9 cellular contexts compared by ENCODE assay signal in the genomic region with DNA sequence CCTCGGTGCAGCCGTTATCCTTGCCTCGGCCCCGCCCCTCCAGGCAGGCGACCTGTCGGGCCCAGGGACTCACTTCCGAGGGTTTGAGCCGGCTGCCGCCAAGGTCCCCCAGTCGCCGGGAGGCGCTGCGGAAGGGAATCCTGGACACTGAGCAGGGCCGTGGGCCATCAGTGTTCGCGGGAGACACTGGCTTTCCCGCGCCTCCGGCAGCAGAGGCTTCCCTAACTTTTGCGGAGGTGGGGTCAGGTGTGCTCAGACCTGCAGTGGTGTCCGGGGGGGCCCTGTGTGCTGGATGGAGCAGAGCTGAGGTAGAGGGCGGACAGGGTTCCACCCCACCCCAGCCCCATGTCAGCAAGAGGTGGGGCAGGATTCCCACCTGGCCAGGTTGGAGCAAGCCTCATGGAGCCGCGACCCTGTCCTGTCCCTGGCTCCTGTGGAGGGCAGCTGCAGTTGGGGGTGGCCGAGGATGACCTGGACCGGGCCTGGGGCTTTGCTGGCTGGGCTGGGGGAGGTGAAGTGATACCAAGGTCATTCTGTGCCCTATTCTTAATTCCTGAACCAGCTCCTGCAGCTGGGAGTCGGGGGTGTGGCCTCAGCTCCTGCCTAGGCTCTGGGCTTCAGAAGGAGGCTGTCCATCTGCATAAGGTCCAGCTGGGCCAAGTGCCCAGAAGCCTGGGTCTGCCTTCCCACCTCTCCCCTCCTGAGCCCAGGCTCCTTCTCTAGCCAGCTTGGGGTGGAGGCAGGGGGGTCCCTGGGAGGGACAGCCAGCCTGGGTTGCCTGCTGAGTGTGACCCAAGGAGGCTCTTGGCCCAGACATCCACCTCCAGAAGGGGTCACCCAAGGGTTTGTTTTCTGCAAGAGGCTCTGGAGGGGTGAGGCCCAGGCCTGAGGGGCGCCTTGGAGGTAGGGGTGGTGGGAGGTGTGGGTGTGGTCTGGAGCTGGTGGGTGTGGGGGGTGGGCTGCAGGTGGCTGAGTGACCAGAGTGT. TPM values are rescaled to one million over a fixed set of nuclear protein-coding genes. Genes with fewer than 3 reads are reported as not detected.
A peak's percentile ranks its signal among the peaks of the same experiment; 100 is the strongest.
DNase-seq lines count a peak whose midpoint lies in the region; ATAC-seq, FAIRE-seq and TF ChIP-seq lines count a peak whose summit lies in the region.
"Had no signal": no experiment of that assay in that cellular context is flagged by ENCODE, and none has a peak within 500 bp of the region (broad histone marks: within the 10 kb centered on the region; RNA-seq: fewer than 3 reads in every experiment).

No MANE protein-coding gene starts in this region.

- peaks cover 9% of the 10 kb centered on the region for H3K27me3 Mint-ChIP-seq in endothelial cell (ENCODE audit: unreplicated experiment)

- no peak for DNase-seq in HepG2 (ENCODE audit: low spot score)
- DNase-seq in right lobe of liver = no peak
- no peak for DNase-seq in foreskin keratinocyte
- DNase-seq in stimulated activated effector memory CD8-positive, alpha-beta T cell treated with anti-CD3 and anti-CD28 coated beads, Interleukin-12 subunit alpha, Interleukin-12 subunit beta, amount 100 ng/mL, for 72 hours (ENCODE audit: low spot score in 2 of 2) = no peak
- DNase-seq in endothelial cell (ENCODE audit: low spot score) = no peak
- no peak for DNase-seq in mucosa of gallbladder (ENCODE audit: low spot score)
- DNase-seq: esophagus squamous epithelium had no signal

- no peak overlapping the region for H3K4me3 Mint-ChIP-seq in stimulated activated effector memory CD8-positive, alpha-beta T cell treated with anti-CD3 and anti-CD28 coated beads, Interleukin-12 subunit alpha, Interleukin-12 subunit beta, amount 100 ng/mL, for 72 hours
- H3K4me3 Mint-ChIP-seq in endothelial cell (ENCODE audit: unreplicated experiment) = no peak overlapping the region

- peak; percentile 50 for TF ChIP-seq CTCF in HepG2 (CRISPR knock-in tag; IDR thresholded peaks at IDR 0.05)
- no peak for TF ChIP-seq CTCF in right lobe of liver (IDR thresholded peaks at IDR 0.05)
- TF ChIP-seq CTCF in OCI-LY1 (IDR thresholded peaks at IDR 0.05; ENCODE audit: low read length) = peak; percentile 61
- peak; percentile 29 for TF ChIP-seq CTCF in foreskin keratinocyte (conservative IDR thresholded peaks at IDR 0.05)
- TF ChIP-seq CTCF in endothelial cell (IDR thresholded peaks at IDR 0.05; ENCODE audit: unreplicated experiment) = no peak

- H3K79me2 ChIP-seq in HepG2 (ENCODE audit: insufficient read depth, low read length) (no peaks in the 10 kb centered on the region), OCI-LY1 (ENCODE audit: insufficient read depth, low read length) (no peaks in the 10 kb centered on the region)

- intact Hi-C loops in HepG2 (cut with micrococcal nuclease; ENCODE audit: unreplicated experiment) = no loop called here
- intact Hi-C loops in right lobe of liver (cut with DNase I) = loop anchor here in 1 of 2 donors (10.0 kb wide), 1 partner anchor 204 kb away; no protein-coding TSS in a partner anchor

- no TSS peak for BruUV-seq in HepG2 (replicated peaks; lab: Mats Ljungman, UMichigan)

- H2AFZ ChIP-seq in HepG2 (ENCODE audit: low read length) (no peak overlapping the region), OCI-LY1 (ENCODE audit: low read length) (no peak overlapping the region)

- no peak overlapping the region for H3K4me3 ChIP-seq in HepG2 (replicated peaks in 1 of 3; ENCODE audit: insufficient read depth in 1 of 3, low read depth in 2 of 3, low read length in 3 of 3)
- H3K4me3 ChIP-seq in right lobe of liver = no peak overlapping the region
- H3K4me3 ChIP-seq in OCI-LY1 (ENCODE audit: low read depth, low read length, poor library complexity, severe bottlenecking) = peak overlapping the region; percentile 66

- WGBS in HepG2 (ENCODE audit: low lambda C conversion rate) = 99% methylated on average over 13 of the region's 28 CpGs
- WGBS in right lobe of liver (ENCODE audit: insufficient coverage, low coverage, low lambda C conversion rate, missing lambda C conversion rate) = 67% methylated on average over 1 of the region's 28 CpGs

- H3K36me3 ChIP-seq in HepG2 (replicated peaks in 1 of 2; ENCODE audit: control insufficient read depth in 1 of 2, insufficient read depth in 2 of 2, low read length in 2 of 2) (no peaks in the 10 kb centered on the region; a peak in 2 of 5 replicates), right lobe of liver (no peaks in the 10 kb centered on the region), OCI-LY1 (ENCODE audit: insufficient read depth, low read length) (no peaks in the 10 kb centered on the region)
- H3K36me3 ChIP-seq: esophagus squamous epithelium had no signal

- no peaks in the 10 kb centered on the region for H3K9me2 ChIP-seq in OCI-LY1 (ENCODE audit: low read depth, low read length)

- TF ChIP-seq RAD21 in HepG2 (CRISPR knock-in tag; IDR thresholded peaks at IDR 0.05) = no peak

- 0 out of 2 replicates have a peak, but pooled peaks cover 2% of the 10 kb centered on the region for H4K20me1 ChIP-seq in HepG2 (ENCODE audit: insufficient read depth, low read length)
- no peaks in the 10 kb centered on the region for H4K20me1 ChIP-seq in OCI-LY1 (ENCODE audit: insufficient read depth, low read length)

- CTCF ChIA-PET in HepG2 (lab: Yijun Ruan, JAX; ENCODE audit: low intra/inter-chr PET ratio, low total read pairs) = no interaction called here

- no peak overlapping the region for H3K9ac ChIP-seq in HepG2 (ENCODE audit: insufficient read depth, low read depth, low read length)
- no peak overlapping the region for H3K9ac ChIP-seq in OCI-LY1 (ENCODE audit: low read length)

- H3K9me3 ChIP-seq in HepG2 (ENCODE audit: low read length) = no peaks in the 10 kb centered on the region
- no peaks in the 10 kb centered on the region for H3K9me3 ChIP-seq in right lobe of liver
- no peaks in the 10 kb centered on the region for H3K9me3 ChIP-seq in OCI-LY1 (ENCODE audit: low read length)
- H3K9me3 ChIP-seq: esophagus squamous epithelium had no signal

- no peaks in the 10 kb centered on the region for H3K9me3 Mint-ChIP-seq in stimulated activated effector memory CD8-positive, alpha-beta T cell treated with anti-CD3 and anti-CD28 coated beads, Interleukin-12 subunit alpha, Interleukin-12 subunit beta, amount 100 ng/mL, for 72 hours
- no peaks in the 10 kb centered on the region for H3K9me3 Mint-ChIP-seq in endothelial cell (ENCODE audit: unreplicated experiment)

- no peaks in the 10 kb centered on the region for H3F3A ChIP-seq in OCI-LY1 (ENCODE audit: insufficient read depth, low read length)

- peaks cover 3% of the 10 kb centered on the region for H3K4me1 ChIP-seq in HepG2 (ENCODE audit: insufficient read depth, low read length)
- H3K4me1 ChIP-seq in right lobe of liver = peaks cover 0 to 11% (median 0%) of the 10 kb centered on the region in 4 donors
- peaks cover 18% of the 10 kb centered on the region for H3K4me1 ChIP-seq in OCI-LY1 (ENCODE audit: insufficient read depth, low read length, severe bottlenecking)
- peaks cover 11% of the 10 kb centered on the region for H3K4me1 ChIP-seq in foreskin keratinocyte

- H3K36me3 Mint-ChIP-seq in stimulated activated effector memory CD8-positive, alpha-beta T cell treated with anti-CD3 and anti-CD28 coated beads, Interleukin-12 subunit alpha, Interleukin-12 subunit beta, amount 100 ng/mL, for 72 hours = no peaks in the 10 kb centered on the region
- no peaks in the 10 kb centered on the region for H3K36me3 Mint-ChIP-seq in endothelial cell (ENCODE audit: low read depth, unreplicated experiment)

- no peak overlapping the region for H3K27ac ChIP-seq in HepG2 (ENCODE audit: extremely low read length, insufficient read depth, low read length)
- H3K27ac ChIP-seq in right lobe of liver = no peak overlapping the region
- H3K27ac ChIP-seq in OCI-LY1 (ENCODE audit: low read depth, low read length, poor library complexity, severe bottlenecking) = no peak overlapping the region
- no peak overlapping the region for H3K27ac ChIP-seq in foreskin keratinocyte

- H3K27me3 ChIP-seq in HepG2 (ENCODE audit: control insufficient read depth in 1 of 2, insufficient read depth in 2 of 2, low read length in 2 of 2) (no peaks in the 10 kb centered on the region), right lobe of liver (peaks cover 0 to 5% of the 10 kb centered on the region in 2 donors), OCI-LY1 (ENCODE audit: insufficient read depth, low read length) (no peaks in the 10 kb centered on the region; the same call in 1 of the 2 replicates), foreskin keratinocyte (no peaks in the 10 kb centered on the region)

- TF ChIP-seq EP300 in HepG2 (IDR thresholded peaks at IDR 0.05; ENCODE audit: low read depth in 2 of 2, low read length in 2 of 2) (no peak), HepG2 (CRISPR knock-in tag; IDR thresholded peaks at IDR 0.05; ENCODE audit: borderline replicate concordance) (no peak)

- peaks cover 6% of the 10 kb centered on the region for H3K4me1 Mint-ChIP-seq in stimulated activated effector memory CD8-positive, alpha-beta T cell treated with anti-CD3 and anti-CD28 coated beads, Interleukin-12 subunit alpha, Interleukin-12 subunit beta, amount 100 ng/mL, for 72 hours
- H3K4me1 Mint-ChIP-seq in endothelial cell (ENCODE audit: unreplicated experiment) = no peaks in the 10 kb centered on the region

- no peak for FAIRE-seq in HepG2 (lab: Jason Lieb, UNC)

- ATAC-seq in HepG2 (no peak), right lobe of liver (no peak), foreskin keratinocyte (no peak), HG02970 (IDR thresholded peaks at IDR 0.05; ENCODE audit: low FRiP score, unreplicated experiment) (no peak)
- no peak for ATAC-seq in stimulated activated effector memory CD8-positive, alpha-beta T cell treated with anti-CD3 and anti-CD28 coated beads, Interleukin-12 subunit alpha, Interleukin-12 subunit beta, amount 100 ng/mL, for 72 hours

- no peak for TF ChIP-seq POLR2A in HepG2 (IDR thresholded peaks at IDR 0.05; ENCODE audit: insufficient read depth in 1 of 2, low read depth in 2 of 2, low read length in 2 of 2)
- no peak for TF ChIP-seq POLR2A in right lobe of liver (IDR thresholded peaks at IDR 0.05)

- in situ Hi-C loops in HepG2 (cut with HindIII; ENCODE audit: extremely low pct_ligation_motif_present, low pct_unique_long_range_greater_than_20kb) = no loop called here

- POLR2A ChIA-PET in HepG2 (lab: Yijun Ruan, JAX) = no interaction called here

- no peak overlapping the region for H3K4me2 ChIP-seq in HepG2 (ENCODE audit: low read depth, low read length)
- peak overlapping the region; percentile 83 for H3K4me2 ChIP-seq in OCI-LY1 (ENCODE audit: low read length)

- H3K27ac Mint-ChIP-seq in stimulated activated effector memory CD8-positive, alpha-beta T cell treated with anti-CD3 and anti-CD28 coated beads, Interleukin-12 subunit alpha, Interleukin-12 subunit beta, amount 100 ng/mL, for 72 hours = no peak overlapping the region
- no peak overlapping the region for H3K27ac Mint-ChIP-seq in endothelial cell (ENCODE audit: unreplicated experiment)

RNA-seq across cellular contexts. Expression of a gene that starts 8.4 kb away (rescaled TPM):
- 13.2 and 31.7 TPM in 2 replicates for total RNA-seq in HepG2 (2016; rRNA removed; fragmentation: Illumina TruSeq; extraction: Trizol)
- total RNA-seq in HepG2 (2016; cell fraction: cytosol; rRNA removed; fragmentation: Illumina TruSeq; extraction: Trizol; ENCODE audit: low read depth) = 8.9 and 10.0 TPM in 2 replicates
- 12.0 and 31.8 TPM in 2 replicates for total RNA-seq in HepG2 (2016; cell fraction: insoluble cytoplasmic fraction; rRNA removed; fragmentation: Illumina TruSeq; extraction: Trizol)
- 11.0 and 13.5 TPM in 2 replicates for total RNA-seq in HepG2 (2016; cell fraction: membrane; rRNA removed; fragmentation: Illumina TruSeq; extraction: Trizol)
- total RNA-seq in HepG2 (2016; cell fraction: nucleus; rRNA removed; fragmentation: Illumina TruSeq; extraction: Trizol) = 26.1 and 32.6 TPM in 2 replicates
- 68.3 and 88.5 TPM in 2 replicates for polyA plus RNA-seq in HepG2 (2011; rRNA removed)
- 60.2 and 113 TPM in 2 replicates for polyA plus RNA-seq in HepG2 (2011; cell fraction: cytosol; rRNA removed)
- 232 and 327 TPM in 2 replicates for polyA plus RNA-seq in HepG2 (2011; cell fraction: nucleus; rRNA removed)
- 22.7 and 28.5 TPM in 2 replicates for polyA plus RNA-seq in HepG2 (2012)
- polyA plus RNA-seq in HepG2 (2016; cell fraction: cytosol; fragmentation: Illumina TruSeq; extraction: Trizol; ENCODE audit: low read depth) = 10.4 TPM in 2 replicates
- polyA plus RNA-seq in HepG2 (2016; cell fraction: insoluble cytoplasmic fraction; fragmentation: Illumina TruSeq; extraction: Trizol; ENCODE audit: low read depth) = 11.8 and 12.7 TPM in 2 replicates
- 8.5 and 12.0 TPM in 2 replicates for polyA plus RNA-seq in HepG2 (2016; cell fraction: membrane; fragmentation: Illumina TruSeq; extraction: Trizol; ENCODE audit: low read depth)
- polyA plus RNA-seq in HepG2 (2016; cell fraction: nucleus; fragmentation: Illumina TruSeq; extraction: Trizol; ENCODE audit: insufficient read depth, low read depth) = 59.4 and 62.8 TPM in 2 replicates
- polyA minus RNA-seq in HepG2 (2011; rRNA and poly(A)+ RNA removed; ENCODE audit: low replicate concordance) = 59.6 and 124 TPM in 2 replicates
- polyA minus RNA-seq in HepG2 (2011; cell fraction: cytosol; rRNA and poly(A)+ RNA removed) = 24.9 and 25.9 TPM in 2 replicates
- polyA minus RNA-seq in HepG2 (2011; cell fraction: nucleus; rRNA and poly(A)+ RNA removed) = 16.4 and 16.9 TPM in 2 replicates
- 10 to 100 TPM; 14.9 to 80.6 (median 30.5) TPM for total RNA-seq in right lobe of liver
- 77.6 and 85.3 TPM in 2 replicates for total RNA-seq in foreskin keratinocyte
- 119 and 135 TPM in 2 replicates for polyA plus RNA-seq in foreskin keratinocyte
- 26.4 TPM for total RNA-seq in endothelial cell (ENCODE audit: unreplicated experiment)
- 34.6 TPM for total RNA-seq in mucosa of gallbladder

RNA-seq across cellular contexts. Expression of a gene that starts 8.7 kb away (rescaled TPM):
- 114 and 146 TPM in 2 replicates for total RNA-seq in HepG2 (2016; rRNA removed; fragmentation: Illumina TruSeq; extraction: Trizol)
- 37.0 and 48.5 TPM in 2 replicates for total RNA-seq in HepG2 (2016; cell fraction: cytosol; rRNA removed; fragmentation: Illumina TruSeq; extraction: Trizol; ENCODE audit: low read depth)
- 113 and 136 TPM in 2 replicates for total RNA-seq in HepG2 (2016; cell fraction: insoluble cytoplasmic fraction; rRNA removed; fragmentation: Illumina TruSeq; extraction: Trizol)
- total RNA-seq in HepG2 (2016; cell fraction: membrane; rRNA removed; fragmentation: Illumina TruSeq; extraction: Trizol) = 68.6 and 79.8 TPM in 2 replicates
- total RNA-seq in HepG2 (2016; cell fraction: nucleus; rRNA removed; fragmentation: Illumina TruSeq; extraction: Trizol) = 34.9 and 39.5 TPM in 2 replicates
- polyA plus RNA-seq in HepG2 (2011; rRNA removed) = 104 and 115 TPM in 2 replicates
- polyA plus RNA-seq in HepG2 (2011; cell fraction: cytosol; rRNA removed) = 35.1 and 78.0 TPM in 2 replicates
- polyA plus RNA-seq in HepG2 (2011; cell fraction: nucleus; rRNA removed) = 44.7 and 47.4 TPM in 2 replicates
- polyA plus RNA-seq in HepG2 (2012) = 57.4 and 93.8 TPM in 2 replicates
- 58.6 and 89.5 TPM in 2 replicates for polyA plus RNA-seq in HepG2 (2016; cell fraction: cytosol; fragmentation: Illumina TruSeq; extraction: Trizol; ENCODE audit: low read depth)
- polyA plus RNA-seq in HepG2 (2016; cell fraction: insoluble cytoplasmic fraction; fragmentation: Illumina TruSeq; extraction: Trizol; ENCODE audit: low read depth) = 221 and 225 TPM in 2 replicates
- polyA plus RNA-seq in HepG2 (2016; cell fraction: membrane; fragmentation: Illumina TruSeq; extraction: Trizol; ENCODE audit: low read depth) = 90.2 and 102 TPM in 2 replicates
- polyA plus RNA-seq in HepG2 (2016; cell fraction: nucleus; fragmentation: Illumina TruSeq; extraction: Trizol; ENCODE audit: insufficient read depth, low read depth) = 84.0 and 90.2 TPM in 2 replicates
- 129 and 143 TPM in 2 replicates for polyA minus RNA-seq in HepG2 (2011; rRNA and poly(A)+ RNA removed; ENCODE audit: low replicate concordance)
- 35.6 and 37.0 TPM in 2 replicates for polyA minus RNA-seq in HepG2 (2011; cell fraction: cytosol; rRNA and poly(A)+ RNA removed)
- polyA minus RNA-seq in HepG2 (2011; cell fraction: nucleus; rRNA and poly(A)+ RNA removed) = 27.3 and 33.1 TPM in 2 replicates
- total RNA-seq in right lobe of liver = 10 to 100 TPM; 34.5 to 88.1 (median 72.9) TPM
- total RNA-seq in foreskin keratinocyte = 160 and 213 TPM in 2 replicates
- polyA plus RNA-seq in foreskin keratinocyte = 460 and 473 TPM in 2 replicates
- total RNA-seq in endothelial cell (ENCODE audit: unreplicated experiment) = 76.7 TPM
- total RNA-seq in mucosa of gallbladder = 108 TPM

RNA-seq across cellular contexts. Expression of a gene that starts 18.3 kb away (rescaled TPM):
- total RNA-seq in HepG2 (2016; rRNA removed; fragmentation: Illumina TruSeq; extraction: Trizol) = 54.0 and 125 TPM in 2 replicates
- total RNA-seq in HepG2 (2016; cell fraction: cytosol; rRNA removed; fragmentation: Illumina TruSeq; extraction: Trizol; ENCODE audit: low read depth) = 31.5 and 37.4 TPM in 2 replicates
- total RNA-seq in HepG2 (2016; cell fraction: insoluble cytoplasmic fraction; rRNA removed; fragmentation: Illumina TruSeq; extraction: Trizol) = 60.0 and 126 TPM in 2 replicates
- total RNA-seq in HepG2 (2016; cell fraction: membrane; rRNA removed; fragmentation: Illumina TruSeq; extraction: Trizol) = 34.7 and 43.1 TPM in 2 replicates
- 93.4 and 110 TPM in 2 replicates for total RNA-seq in HepG2 (2016; cell fraction: nucleus; rRNA removed; fragmentation: Illumina TruSeq; extraction: Trizol)
- polyA plus RNA-seq in HepG2 (2011; rRNA removed) = 197 and 287 TPM in 2 replicates
- polyA plus RNA-seq in HepG2 (2011; cell fraction: cytosol; rRNA removed) = 200 and 252 TPM in 2 replicates
- polyA plus RNA-seq in HepG2 (2011; cell fraction: nucleus; rRNA removed) = 375 and 396 TPM in 2 replicates
- polyA plus RNA-seq in HepG2 (2012) = 93.8 and 141 TPM in 2 replicates
- 36.4 and 45.9 TPM in 2 replicates for polyA plus RNA-seq in HepG2 (2016; cell fraction: cytosol; fragmentation: Illumina TruSeq; extraction: Trizol; ENCODE audit: low read depth)
- 54.8 and 63.7 TPM in 2 replicates for polyA plus RNA-seq in HepG2 (2016; cell fraction: insoluble cytoplasmic fraction; fragmentation: Illumina TruSeq; extraction: Trizol; ENCODE audit: low read depth)
- polyA plus RNA-seq in HepG2 (2016; cell fraction: membrane; fragmentation: Illumina TruSeq; extraction: Trizol; ENCODE audit: low read depth) = 41.9 and 45.5 TPM in 2 replicates
- polyA plus RNA-seq in HepG2 (2016; cell fraction: nucleus; fragmentation: Illumina TruSeq; extraction: Trizol; ENCODE audit: insufficient read depth, low read depth) = 208 and 218 TPM in 2 replicates
- 312 and 492 TPM in 2 replicates for polyA minus RNA-seq in HepG2 (2011; rRNA and poly(A)+ RNA removed; ENCODE audit: low replicate concordance)
- polyA minus RNA-seq in HepG2 (2011; cell fraction: cytosol; rRNA and poly(A)+ RNA removed) = 90.0 and 90.8 TPM in 2 replicates
- polyA minus RNA-seq in HepG2 (2011; cell fraction: nucleus; rRNA and poly(A)+ RNA removed) = 60.9 and 80.8 TPM in 2 replicates
- 100 to 1,000 TPM in 5 of 6 experiments, 10 to 100 TPM in 1; 70.8 to 156 (median 135) TPM for total RNA-seq in right lobe of liver
- total RNA-seq in foreskin keratinocyte = 390 and 399 TPM in 2 replicates
- polyA plus RNA-seq in foreskin keratinocyte = 547 and 553 TPM in 2 replicates
- total RNA-seq in endothelial cell (ENCODE audit: unreplicated experiment) = 49.6 TPM
- 442 TPM for total RNA-seq in mucosa of gallbladder

RNA-seq across cellular contexts. Expression of a gene that starts 23.4 kb away (rescaled TPM):
- total RNA-seq in HepG2 (2016; rRNA removed; fragmentation: Illumina TruSeq; extraction: Trizol) (8.9 and 14.9 TPM in 2 replicates), right lobe of liver (1 to 10 TPM; 2.2 to 4.0 (median 3.1) TPM), foreskin keratinocyte (0.71 and 1.4 TPM in 2 replicates), endothelial cell (ENCODE audit: unreplicated experiment) (28.8 TPM), mucosa of gallbladder (40.5 TPM)
- total RNA-seq in HepG2 (2016; cell fraction: cytosol; rRNA removed; fragmentation: Illumina TruSeq; extraction: Trizol; ENCODE audit: low read depth) = 5.5 and 5.9 TPM in 2 replicates
- total RNA-seq in HepG2 (2016; cell fraction: insoluble cytoplasmic fraction; rRNA removed; fragmentation: Illumina TruSeq; extraction: Trizol) = 8.5 and 12.6 TPM in 2 replicates
- 6.6 and 10.0 TPM in 2 replicates for total RNA-seq in HepG2 (2016; cell fraction: membrane; rRNA removed; fragmentation: Illumina TruSeq; extraction: Trizol)
- 10.8 and 16.7 TPM in 2 replicates for total RNA-seq in HepG2 (2016; cell fraction: nucleus; rRNA removed; fragmentation: Illumina TruSeq; extraction: Trizol)
- polyA plus RNA-seq in HepG2 (2011; rRNA removed) (21.0 and 27.7 TPM in 2 replicates), foreskin keratinocyte (1.2 and 2.1 TPM in 2 replicates)
- polyA plus RNA-seq in HepG2 (2011; cell fraction: cytosol; rRNA removed) = 9.8 and 16.5 TPM in 2 replicates
- 278 and 343 TPM in 2 replicates for polyA plus RNA-seq in HepG2 (2011; cell fraction: nucleus; rRNA removed)
- polyA plus RNA-seq in HepG2 (2012) = 10.5 and 14.8 TPM in 2 replicates
- 8.3 and 10.9 TPM in 2 replicates for polyA plus RNA-seq in HepG2 (2016; cell fraction: cytosol; fragmentation: Illumina TruSeq; extraction: Trizol; ENCODE audit: low read depth)
- 14.8 and 17.4 TPM in 2 replicates for polyA plus RNA-seq in HepG2 (2016; cell fraction: insoluble cytoplasmic fraction; fragmentation: Illumina TruSeq; extraction: Trizol; ENCODE audit: low read depth)
- 11.2 and 14.5 TPM in 2 replicates for polyA plus RNA-seq in HepG2 (2016; cell fraction: membrane; fragmentation: Illumina TruSeq; extraction: Trizol; ENCODE audit: low read depth)
- 48.6 and 55.2 TPM in 2 replicates for polyA plus RNA-seq in HepG2 (2016; cell fraction: nucleus; fragmentation: Illumina TruSeq; extraction: Trizol; ENCODE audit: insufficient read depth, low read depth)
- 3.4 and 13.9 TPM in 2 replicates for polyA minus RNA-seq in HepG2 (2011; rRNA and poly(A)+ RNA removed; ENCODE audit: low replicate concordance)
- 7.5 and 8.4 TPM in 2 replicates for polyA minus RNA-seq in HepG2 (2011; cell fraction: cytosol; rRNA and poly(A)+ RNA removed)
- 22.7 and 23.2 TPM in 2 replicates for polyA minus RNA-seq in HepG2 (2011; cell fraction: nucleus; rRNA and poly(A)+ RNA removed)

RNA-seq across cellular contexts. Expression of a gene that starts 32.4 kb away (rescaled TPM):
- total RNA-seq in HepG2 (2016; rRNA removed; fragmentation: Illumina TruSeq; extraction: Trizol) (4.8 and 10.5 TPM in 2 replicates), right lobe of liver (10 to 100 TPM; 33.2 to 97.1 (median 69.6) TPM), foreskin keratinocyte (11.4 and 14.4 TPM in 2 replicates), endothelial cell (ENCODE audit: unreplicated experiment) (40.5 TPM), mucosa of gallbladder (159 TPM)
- 3.8 and 4.1 TPM in 2 replicates for total RNA-seq in HepG2 (2016; cell fraction: cytosol; rRNA removed; fragmentation: Illumina TruSeq; extraction: Trizol; ENCODE audit: low read depth)
- total RNA-seq in HepG2 (2016; cell fraction: insoluble cytoplasmic fraction; rRNA removed; fragmentation: Illumina TruSeq; extraction: Trizol) = 4.0 and 11.4 TPM in 2 replicates
- total RNA-seq in HepG2 (2016; cell fraction: membrane; rRNA removed; fragmentation: Illumina TruSeq; extraction: Trizol) = 4.4 and 5.4 TPM in 2 replicates
- 17.2 and 23.5 TPM in 2 replicates for total RNA-seq in HepG2 (2016; cell fraction: nucleus; rRNA removed; fragmentation: Illumina TruSeq; extraction: Trizol)
- polyA plus RNA-seq in HepG2 (2011; rRNA removed) (43.2 and 58.1 TPM in 2 replicates), foreskin keratinocyte (22.2 and 22.9 TPM in 2 replicates)
- 7.3 and 12.8 TPM in 2 replicates for polyA plus RNA-seq in HepG2 (2011; cell fraction: cytosol; rRNA removed)
- polyA plus RNA-seq in HepG2 (2011; cell fraction: nucleus; rRNA removed) = 830 and 954 TPM in 2 replicates
- polyA plus RNA-seq in HepG2 (2012) = 70.1 and 82.8 TPM in 2 replicates
- 4.8 and 6.6 TPM in 2 replicates for polyA plus RNA-seq in HepG2 (2016; cell fraction: cytosol; fragmentation: Illumina TruSeq; extraction: Trizol; ENCODE audit: low read depth)
- 14.6 and 20.2 TPM in 2 replicates for polyA plus RNA-seq in HepG2 (2016; cell fraction: insoluble cytoplasmic fraction; fragmentation: Illumina TruSeq; extraction: Trizol; ENCODE audit: low read depth)
- 7.5 and 10.2 TPM in 2 replicates for polyA plus RNA-seq in HepG2 (2016; cell fraction: membrane; fragmentation: Illumina TruSeq; extraction: Trizol; ENCODE audit: low read depth)
- polyA plus RNA-seq in HepG2 (2016; cell fraction: nucleus; fragmentation: Illumina TruSeq; extraction: Trizol; ENCODE audit: insufficient read depth, low read depth) = 77.9 and 79.1 TPM in 2 replicates
- 60.4 and 150 TPM in 2 replicates for polyA minus RNA-seq in HepG2 (2011; rRNA and poly(A)+ RNA removed; ENCODE audit: low replicate concordance)
- polyA minus RNA-seq in HepG2 (2011; cell fraction: cytosol; rRNA and poly(A)+ RNA removed) = 24.0 and 31.5 TPM in 2 replicates
- 135 and 151 TPM in 2 replicates for polyA minus RNA-seq in HepG2 (2011; cell fraction: nucleus; rRNA and poly(A)+ RNA removed)

Comparison
In these comparisons a context has a peak if more than half of its experiments do, and no peak if none do; other contexts are left out.
1. CTCF ChIP-seq: peak in HepG2 (single experiment), OCI-LY1 (single experiment) and foreskin keratinocyte (single experiment); none in right lobe of liver (0 of 4) and endothelial cell (single experiment).